In the genomic region with DNA sequence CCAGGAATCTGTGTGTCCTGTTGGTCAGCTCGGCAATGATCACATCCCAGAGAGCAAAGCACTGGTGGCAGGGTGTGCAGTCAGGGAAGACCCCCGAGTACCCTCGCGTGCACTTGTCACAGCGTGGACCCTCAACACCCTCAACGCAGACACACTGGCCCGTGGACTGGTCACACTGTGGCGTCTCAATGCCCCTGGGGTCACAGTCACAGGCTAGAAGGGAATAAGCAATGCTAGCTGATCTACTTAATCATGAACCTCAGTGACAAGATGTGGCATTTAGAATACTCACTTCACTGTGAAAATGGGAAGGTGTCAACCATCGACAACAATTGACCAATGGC, we compare ENCODE assay signal across 17 cellular contexts. TPM values are rescaled to one million over a fixed set of nuclear protein-coding genes. Genes with fewer than 3 reads are reported as not detected.
DNase-seq lines count a peak whose midpoint lies in the region; ATAC-seq, FAIRE-seq and TF ChIP-seq lines count a peak whose summit lies in the region.
"Had no signal": no experiment of that assay in that cellular context is flagged by ENCODE, and none has a peak within 500 bp of the region (broad histone marks: within the 10 kb centered on the region; RNA-seq: fewer than 3 reads in every experiment).

No MANE protein-coding gene starts in this region.

- peak overlapping the region; percentile 60 for H3K9ac ChIP-seq in endothelial cell of umbilical vein (replicated peaks; ENCODE audit: extremely low read depth, insufficient read depth, low read length)

- H3K36me3 Mint-ChIP-seq in neural crest cell (ENCODE audit: low read depth): peaks cover 35% of the 10 kb centered on the region
- H3K36me3 Mint-ChIP-seq in activated CD4-positive, alpha-beta T cell treated with anti-CD3 and anti-CD28 coated beads, Interleukin-2, amount 10 ng/mL, durations not matched to agents 24 days and 14 days (ENCODE audit: low read depth): peaks cover 2% of the 10 kb centered on the region

- H2AFZ ChIP-seq in endothelial cell of umbilical vein (ENCODE audit: low read depth, low read length): no peak overlapping the region

- TF ChIP-seq CTCF in RWPE2 (IDR thresholded peaks at IDR 0.05; ENCODE audit: poor library complexity, severe bottlenecking) (no peak), endothelial cell of umbilical vein (IDR thresholded peaks at IDR 0.05; ENCODE audit: extremely low read depth in 1 of 2, insufficient read depth in 1 of 2, low read depth in 1 of 2, low read length in 2 of 2) (no peak), neural crest cell (conservative IDR thresholded peaks at IDR 0.05) (no peak), thoracic aorta (IDR thresholded peaks at IDR 0.05) (no peak)

- H3K27me3 Mint-ChIP-seq in neural crest cell (ENCODE audit: low read depth): no peaks in the 10 kb centered on the region
- no peaks in the 10 kb centered on the region for H3K27me3 Mint-ChIP-seq in activated CD4-positive, alpha-beta T cell treated with anti-CD3 and anti-CD28 coated beads, Interleukin-2, amount 10 ng/mL, durations not matched to agents 24 days and 14 days
- H3K27me3 Mint-ChIP-seq: CD4-positive, alpha-beta T cell; T-helper 17 cell had no signal

- FAIRE-seq in endothelial cell of umbilical vein (lab: Jason Lieb, UNC): no peak
- FAIRE-seq: H54 had no signal

- no peak overlapping the region for H3K4me3 Mint-ChIP-seq in neural crest cell
- no peak overlapping the region for H3K4me3 Mint-ChIP-seq in activated CD4-positive, alpha-beta T cell treated with anti-CD3 and anti-CD28 coated beads, Interleukin-2, amount 10 ng/mL, durations not matched to agents 24 days and 14 days
- H3K4me3 Mint-ChIP-seq: CD4-positive, alpha-beta T cell; T-helper 17 cell had no signal

- dilution Hi-C loops in endothelial cell of umbilical vein (cut with MboI; ENCODE audit: extremely low pct_ligation_motif_present, low sequenced_read_pairs): no loop called here

- POLR2A ChIA-PET in endothelial cell of umbilical vein (lab: Charles Lee): no interaction called here

- H3K4me1 Mint-ChIP-seq in neural crest cell: peaks cover 13% of the 10 kb centered on the region
- H3K4me1 Mint-ChIP-seq in activated CD4-positive, alpha-beta T cell treated with anti-CD3 and anti-CD28 coated beads, Interleukin-2, amount 10 ng/mL, durations not matched to agents 24 days and 14 days: peaks cover 2% of the 10 kb centered on the region

- intact Hi-C loops in endothelial cell of umbilical vein (cut with micrococcal nuclease): loop anchor here (1.0 to 2.0 kb wide), 2 partner anchors 8 to 207 kb away; no protein-coding TSS in a partner anchor
- intact Hi-C loops in activated CD4-positive, alpha-beta T cell treated with anti-CD3 and anti-CD28 coated beads, Interleukin-2, amount 10 ng/mL, durations not matched to agents 24 days and 14 days (cut with micrococcal nuclease): no loop called here

- DNase-seq in RWPE2 (ENCODE audit: low spot score) (no peak), endothelial cell of umbilical vein (ENCODE audit: low read depth, low spot score) (no peak), neural crest cell (ENCODE audit: low read depth, low spot score) (no peak), thoracic aorta (ENCODE audit: low spot score) (no peak), NCI-H1092 (lab: John Stamatoyannopoulos, UW) (no peak), GM03348 (ENCODE audit: low spot score) (no peak), globus pallidus (ENCODE audit: low spot score) (no peak)
- DNase-seq in activated CD4-positive, alpha-beta T cell treated with anti-CD3 and anti-CD28 coated beads, Interleukin-2, amount 10 ng/mL, durations not matched to agents 24 days and 14 days: no peak
- DNase-seq: activated CD4-positive, alpha-beta T cell treated with anti-CD3 and anti-CD28 coated beads for 4 hours; amygdala; CD4-positive, alpha-beta T cell; head of caudate nucleus; NCI-H2171; nucleus accumbens; stimulated activated CD4-positive, alpha-beta T cell treated with anti-CD3 and anti-CD28 coated beads, Interleukin-1b, Interleukin-23, amount 100 ng/mL, for 48 hours; T-helper 17 cell had no signal

- ATAC-seq in RWPE2 (ENCODE audit: low read depth): no peak
- ATAC-seq in thoracic aorta (ENCODE audit: insufficient number of reproducible peaks, low FRiP score, low read depth): no peak
- ATAC-seq: T-helper 17 cell had no signal

- peak overlapping the region; percentile 8 for H3K4me2 ChIP-seq in endothelial cell of umbilical vein (ENCODE audit: insufficient read depth, low read length)

- CTCF ChIA-PET in endothelial cell of umbilical vein (lab: Charles Lee): interaction anchor here (1.0 to 2.0 kb wide), 3 partner anchors 9 to 206 kb away, joined by 3 to 10 read pairs (median 4); no protein-coding TSS in a partner anchor

- H3K9me3 ChIP-seq in RWPE2 (ENCODE audit: severe bottlenecking) (no peaks in the 10 kb centered on the region), endothelial cell of umbilical vein (replicated peaks; ENCODE audit: control insufficient read depth, insufficient read depth, low read length) (no peaks in the 10 kb centered on the region), thoracic aorta (no peaks in the 10 kb centered on the region)

- H3K27me3 ChIP-seq in RWPE2 (ENCODE audit: insufficient read depth, poor library complexity, severe bottlenecking) (no peaks in the 10 kb centered on the region), endothelial cell of umbilical vein (ENCODE audit: control insufficient read depth in 2 of 2, insufficient read depth in 2 of 2, low read length in 2 of 2) (no peaks in the 10 kb centered on the region), thoracic aorta (replicated peaks; ENCODE audit: insufficient read depth) (no peaks in the 10 kb centered on the region)

- H3K36me3 ChIP-seq in RWPE2 (ENCODE audit: low read depth): peaks cover 96% of the 10 kb centered on the region
- H3K36me3 ChIP-seq in endothelial cell of umbilical vein (ENCODE audit: control insufficient read depth in 2 of 2, extremely low read depth in 1 of 2, insufficient read depth in 2 of 2, low read length in 2 of 2): peaks cover 36 to 49% of the 10 kb centered on the region in 2 experiments
- no peaks in the 10 kb centered on the region for H3K36me3 ChIP-seq in thoracic aorta

- H3K4me1 ChIP-seq in RWPE2 (ENCODE audit: insufficient read depth, poor library complexity, severe bottlenecking) (peaks cover 14% of the 10 kb centered on the region), endothelial cell of umbilical vein (ENCODE audit: control insufficient read depth, extremely low read depth, insufficient read depth, low read length) (peaks cover 63% of the 10 kb centered on the region), thoracic aorta (ENCODE audit: control insufficient read depth in 1 of 2, low read depth in 2 of 2) (peaks cover 17 to 40% of the 10 kb centered on the region in 2 donors)

- TF ChIP-seq POLR2A in endothelial cell of umbilical vein (IDR thresholded peaks at IDR 0.05; ENCODE audit: low read depth, low read length): no peak

- peaks cover 40% of the 10 kb centered on the region for H3K79me2 ChIP-seq in endothelial cell of umbilical vein (ENCODE audit: control insufficient read depth, insufficient read depth, low read length)

- H3K27ac Mint-ChIP-seq in neural crest cell (ENCODE audit: unreplicated experiment): peak overlapping the region; percentile 87
- no peak overlapping the region for H3K27ac Mint-ChIP-seq in activated CD4-positive, alpha-beta T cell treated with anti-CD3 and anti-CD28 coated beads, Interleukin-2, amount 10 ng/mL, durations not matched to agents 24 days and 14 days
- H3K27ac Mint-ChIP-seq: CD4-positive, alpha-beta T cell; T-helper 17 cell had no signal

- H3K9me1 ChIP-seq in endothelial cell of umbilical vein (replicated peaks; ENCODE audit: control insufficient read depth, extremely low read depth, insufficient read depth, low read length): no peaks in the 10 kb centered on the region

- H3K27ac ChIP-seq in RWPE2 (ENCODE audit: poor library complexity, severe bottlenecking): peak overlapping the region; percentile 23
- H3K27ac ChIP-seq in endothelial cell of umbilical vein (ENCODE audit: insufficient read depth, low read depth, low read length): peak overlapping the region; percentile 91
- H3K27ac ChIP-seq in thoracic aorta: peak overlapping the region; percentile 73 to 86

- no peaks in the 10 kb centered on the region for H3K9me3 Mint-ChIP-seq in neural crest cell
- no peaks in the 10 kb centered on the region for H3K9me3 Mint-ChIP-seq in activated CD4-positive, alpha-beta T cell treated with anti-CD3 and anti-CD28 coated beads, Interleukin-2, amount 10 ng/mL, durations not matched to agents 24 days and 14 days
- H3K9me3 Mint-ChIP-seq: CD4-positive, alpha-beta T cell had no signal

- H3K4me3 ChIP-seq in RWPE2 (ENCODE audit: severe bottlenecking) (no peak overlapping the region), endothelial cell of umbilical vein (replicated peaks in 1 of 3; ENCODE audit: insufficient read depth in 1 of 3, low read depth in 1 of 3, low read length in 3 of 3) (no peak overlapping the region), thoracic aorta (no peak overlapping the region)

- no TSS peak for BruUV-seq in endothelial cell of umbilical vein (replicated peaks; lab: Mats Ljungman, UMichigan)

- H4K20me1 ChIP-seq in endothelial cell of umbilical vein (replicated peaks; ENCODE audit: control insufficient read depth, extremely low read depth, insufficient read depth, low read length): no peaks in the 10 kb centered on the region

TF ChIP-seq in endothelial cell of umbilical vein, 7 proteins besides CTCF, POLR2A, EP300 and RAD21 (continues in another document):
- no peak for TF ChIP-seq FOS (IDR thresholded peaks at IDR 0.05; ENCODE audit: borderline replicate concordance, insufficient read depth, low read length)
- TF ChIP-seq MYC (IDR thresholded peaks at IDR 0.05; ENCODE audit: low read depth, low read length): no peak
- TF ChIP-seq, protein P1, sequence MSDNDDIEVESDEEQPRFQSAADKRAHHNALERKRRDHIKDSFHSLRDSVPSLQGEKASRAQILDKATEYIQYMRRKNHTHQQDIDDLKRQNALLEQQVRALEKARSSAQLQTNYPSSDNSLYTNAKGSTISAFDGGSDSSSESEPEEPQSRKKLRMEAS (IDR thresholded peaks at IDR 0.05; ENCODE audit: insufficient read depth, insufficient read length): no peak
- TF ChIP-seq GATA2 (IDR thresholded peaks at IDR 0.05; ENCODE audit: insufficient read depth, insufficient read length, low read depth, low read length): no peak

RNA-seq across cellular contexts. Expression of a gene that starts 49.1 kb away (rescaled TPM):
- total RNA-seq in endothelial cell of umbilical vein (61.7 and 77.4 TPM in 2 replicates), neural crest cell (77.6 and 82.1 TPM in 2 replicates), thoracic aorta (10 to 100 TPM; 60.4 to 80.8 TPM)
- polyA plus RNA-seq in endothelial cell of umbilical vein: 72.0 and 95.0 TPM in 2 replicates
- 79.7 and 92.1 TPM in 2 replicates for polyA plus RNA-seq in endothelial cell of umbilical vein (2011; cell fraction: cytosol; rRNA removed)
- polyA plus RNA-seq in endothelial cell of umbilical vein (2011; cell fraction: nucleus; rRNA removed): 100 and 125 TPM in 2 replicates
- 96.5 and 122 TPM in 2 replicates for polyA plus RNA-seq in endothelial cell of umbilical vein (2012)
- 68.4 and 81.1 TPM in 2 replicates for polyA minus RNA-seq in endothelial cell of umbilical vein
- 39.4 TPM for polyA minus RNA-seq in endothelial cell of umbilical vein (2011; cell fraction: cytosol; rRNA and poly(A)+ RNA removed)
- 35.9 and 48.0 TPM in 2 replicates for polyA minus RNA-seq in endothelial cell of umbilical vein (2011; cell fraction: nucleus; rRNA and poly(A)+ RNA removed)
- 113 and 119 TPM in 2 replicates for total RNA-seq in activated CD4-positive, alpha-beta T cell treated with anti-CD3 and anti-CD28 coated beads, Interleukin-2, amount 10 ng/mL, durations not matched to agents 24 days and 14 days

Comparison
In these comparisons a context has a peak if more than half of its experiments do, and no peak if none do; other contexts are left out.
1. H3K27ac ChIP-seq: peak in every context shown above with its lines; median percentile 91 in endothelial cell of umbilical vein; 80 in thoracic aorta; 23 in RWPE2.